ENCODE assay signal across 1 cellular context in genomic region chr2:237967463-237967871, GRCh38.
TF ChIP-seq lines count a peak whose summit lies in the region.

No MANE protein-coding gene starts in this region.

TF ChIP-seq in A549, 52 proteins besides CTCF, POLR2A, EP300 and RAD21 (continued from another document):
- TF ChIP-seq EHF (CRISPR knock-in tag; IDR thresholded peaks at IDR 0.05) (no peak), SMC3 (IDR thresholded peaks at IDR 0.05) (no peak), JUNB (IDR thresholded peaks at IDR 0.05) (no peak), ZNF302 (CRISPR knock-in tag; IDR thresholded peaks at IDR 0.05) (no peak)
